Comparison of ENCODE assay signal across 8 cellular contexts in the genomic region with DNA sequence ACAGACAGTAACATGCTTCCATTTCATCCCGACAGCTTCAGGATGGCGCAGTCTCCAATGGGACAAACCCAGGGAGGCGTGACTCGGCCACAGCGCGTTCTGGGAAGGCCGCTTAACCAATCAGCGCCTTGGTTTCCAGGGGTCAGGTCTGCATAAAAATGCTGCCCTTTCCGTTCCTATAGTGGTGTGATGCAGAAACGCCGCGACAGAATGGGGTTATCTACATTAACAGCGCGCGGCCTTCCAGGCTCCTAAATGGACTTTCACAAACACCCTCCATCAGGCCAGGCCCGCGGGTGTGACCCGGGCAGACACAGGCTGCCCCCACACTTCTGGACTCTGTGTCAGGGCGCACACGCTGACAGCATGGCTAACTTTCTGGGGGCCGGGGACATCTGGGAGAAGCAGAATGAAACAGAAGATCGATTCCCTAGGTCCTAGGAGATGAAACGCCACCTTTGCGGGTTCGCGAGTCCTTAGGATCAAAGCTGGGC. TPM values are rescaled to one million over a fixed set of nuclear protein-coding genes. Genes with fewer than 3 reads are reported as not detected.
DNase-seq lines count a peak whose midpoint lies in the region; ATAC-seq, FAIRE-seq and TF ChIP-seq lines count a peak whose summit lies in the region.

No MANE protein-coding gene starts in this region.

- TF ChIP-seq CTCF in astrocyte of the cerebellum (IDR thresholded peaks at IDR 0.05; ENCODE audit: low read depth, low read length, missing control alignments) = no peak
- no peak for TF ChIP-seq CTCF in right atrium auricular region (IDR thresholded peaks at IDR 0.05)
- TF ChIP-seq CTCF in parathyroid adenoma (IDR thresholded peaks at IDR 0.05) = no peak
- TF ChIP-seq CTCF in D721Med (IDR thresholded peaks at IDR 0.05; ENCODE audit: insufficient read depth, missing control alignments) = no peak

- POLR2A ChIA-PET in CD4-positive, alpha-beta memory T cell (lab: Charles Lee; ENCODE audit: partially characterized antibody) = interaction anchor here (0.9 to 4.0 kb wide), 11 partner anchors 11 to 122 kb away, joined by 3 to 38 read pairs (median 5); partner anchors contain the start of genes ADAT1, CFDP1, GABARAPL2 and KARS1

- peak overlapping the region; percentile 95 for H3K4me2 ChIP-seq in parathyroid adenoma (ENCODE audit: low read length)

- peaks cover 12% of the 10 kb centered on the region for H3K79me2 ChIP-seq in parathyroid adenoma

- H3K36me3 Mint-ChIP-seq in CD4-positive, alpha-beta memory T cell = no peaks in the 10 kb centered on the region

- in situ Hi-C loops in astrocyte of the cerebellum (cut with HindIII; ENCODE audit: low sequenced_read_pairs) = no loop called here

- H3K4me1 ChIP-seq in CD4-positive, alpha-beta memory T cell (ENCODE audit: insufficient read depth, low read length) = peaks cover 17% of the 10 kb centered on the region
- H3K4me1 ChIP-seq in right atrium auricular region = peaks cover 0 to 20% of the 10 kb centered on the region in 2 donors
- no peaks in the 10 kb centered on the region for H3K4me1 ChIP-seq in parathyroid adenoma

- peaks cover 3 to 16% (median 10%) of the 10 kb centered on the region in 4 donors for H3K4me1 Mint-ChIP-seq in CD4-positive, alpha-beta memory T cell

- peak overlapping the region; percentile 75 for H2AFZ ChIP-seq in parathyroid adenoma

- no peaks in the 10 kb centered on the region for H3K9me3 ChIP-seq in CD4-positive, alpha-beta memory T cell (ENCODE audit: control insufficient read depth in 1 of 2, low read length in 2 of 2)
- H3K9me3 ChIP-seq in right atrium auricular region = no peaks in the 10 kb centered on the region
- H3K9me3 ChIP-seq in parathyroid adenoma (ENCODE audit: control insufficient read depth, low read length) = no peaks in the 10 kb centered on the region

- CTCF ChIA-PET in CD4-positive, alpha-beta memory T cell (lab: Charles Lee; ENCODE audit: partially characterized antibody) = interaction anchor here (0.9 to 2.6 kb wide), 9 partner anchors 9 to 323 kb away, joined by 3 to 14 read pairs (median 5); partner anchors contain the start of genes GABARAPL2 and TMEM170A

- no peaks in the 10 kb centered on the region for H3K27me3 ChIP-seq in CD4-positive, alpha-beta memory T cell (ENCODE audit: insufficient read depth, low read length)
- H3K27me3 ChIP-seq in right atrium auricular region (no peaks in the 10 kb centered on the region), parathyroid adenoma (ENCODE audit: control insufficient read depth, insufficient read depth, low read length) (no peaks in the 10 kb centered on the region)

- intact Hi-C loops in CD4-positive, alpha-beta memory T cell (cut with micrococcal nuclease) = loop anchor here (2.0 kb wide), 1 partner anchor 1636 kb away; the partner anchor contains the start of gene MON1B

- peak; percentile 37 for TF ChIP-seq POLR2A in GM19099 (IDR thresholded peaks at IDR 0.05; ENCODE audit: extremely low read depth, insufficient read length, low read depth)

- no peak for FAIRE-seq in D721Med (lab: Jason Lieb, UNC)

- H3K9me3 Mint-ChIP-seq in CD4-positive, alpha-beta memory T cell = no peaks in the 10 kb centered on the region

- peak overlapping the region; percentile 68 for H3K27ac ChIP-seq in CD4-positive, alpha-beta memory T cell (ENCODE audit: low read depth, low read length)
- H3K27ac ChIP-seq in right atrium auricular region (peak overlapping the region; percentile 82 to 86), parathyroid adenoma (peak overlapping the region; percentile 70)

- no peaks in the 10 kb centered on the region for H3K36me3 ChIP-seq in CD4-positive, alpha-beta memory T cell (ENCODE audit: insufficient read depth, low read length)
- H3K36me3 ChIP-seq in right atrium auricular region (no peaks in the 10 kb centered on the region), parathyroid adenoma (ENCODE audit: control insufficient read depth, insufficient read depth, low read length) (no peaks in the 10 kb centered on the region)

- peak overlapping the region; percentile 40 for H3K9ac ChIP-seq in parathyroid adenoma

- H3K27ac Mint-ChIP-seq in CD4-positive, alpha-beta memory T cell = peak overlapping the region; percentile 89 to 96 (median 92)

- DNase-seq in CD4-positive, alpha-beta memory T cell = no peak
- peak; percentile 89 for DNase-seq in NCI-H82 (lab: John Stamatoyannopoulos, UW)
- DNase-seq in astrocyte of the cerebellum (ENCODE audit: low read depth) = peak; percentile 63
- DNase-seq in right atrium auricular region (ENCODE audit: low spot score) = peak; percentile 88
- no peak for DNase-seq in D721Med (ENCODE audit: insufficient read length, low spot score)

- H3K4me3 Mint-ChIP-seq in CD4-positive, alpha-beta memory T cell = peak overlapping the region; percentile 87 to 95 (median 90)

- H3K27me3 Mint-ChIP-seq in CD4-positive, alpha-beta memory T cell = peaks cover 0 to 1% of the 10 kb centered on the region in 2 donors

- peak; percentile 19 for ATAC-seq in HG03520 (IDR thresholded peaks at IDR 0.05; ENCODE audit: unreplicated experiment)

- peak overlapping the region; percentile 75 to 76 for H3K4me3 ChIP-seq in CD4-positive, alpha-beta memory T cell (ENCODE audit: low read length in 2 of 2)
- H3K4me3 ChIP-seq in astrocyte of the cerebellum (ENCODE audit: low read depth, low read length) (peak overlapping the region; percentile 65), right atrium auricular region (peak overlapping the region; percentile 67 to 81), parathyroid adenoma (ENCODE audit: low read depth, low read length) (peak overlapping the region; percentile 73)

RNA-seq across cellular contexts. Expression of gene TMEM231, which starts 0.8 kb away (rescaled TPM):
- 1 to 10 TPM; 2.4 to 2.6 TPM for total RNA-seq in CD4-positive, alpha-beta memory T cell
- 1 to 10 TPM; 3.0 to 5.4 TPM for polyA plus RNA-seq in CD4-positive, alpha-beta memory T cell
- 1 to 10 TPM; 4.7 to 5.9 TPM for total RNA-seq in right atrium auricular region

RNA-seq across cellular contexts. Expression of gene GABARAPL2, which starts 10.9 kb away (rescaled TPM):
- 100 to 1,000 TPM in 1 of 2 experiments, 10 to 100 TPM in 1; 91.9 to 100 TPM for total RNA-seq in CD4-positive, alpha-beta memory T cell
- 100 to 1,000 TPM; 277 to 285 TPM for polyA plus RNA-seq in CD4-positive, alpha-beta memory T cell
- total RNA-seq in right atrium auricular region = 100 to 1,000 TPM; 167 to 177 TPM

RNA-seq across cellular contexts. Expression of gene CHST5, which starts 19.4 kb away (rescaled TPM):
- total RNA-seq in CD4-positive, alpha-beta memory T cell = not detected
- polyA plus RNA-seq in CD4-positive, alpha-beta memory T cell = not detected
- total RNA-seq in right atrium auricular region = under 1 TPM in 1 of 2 donors, not detected in 1; 0.16 TPM

Comparison
In these comparisons a context has a peak if more than half of its experiments do, and no peak if none do; other contexts are left out.
1. DNase-seq: peak in NCI-H82 (single experiment), astrocyte of the cerebellum (single experiment) and right atrium auricular region (single experiment); none in CD4-positive, alpha-beta memory T cell (0 of 5) and D721Med (single experiment).
2. Peak in every context shown above with its lines, with median percentiles within 50 percentile points of each other: H3K27ac ChIP-seq and H3K4me3 ChIP-seq.